In the genomic region with DNA sequence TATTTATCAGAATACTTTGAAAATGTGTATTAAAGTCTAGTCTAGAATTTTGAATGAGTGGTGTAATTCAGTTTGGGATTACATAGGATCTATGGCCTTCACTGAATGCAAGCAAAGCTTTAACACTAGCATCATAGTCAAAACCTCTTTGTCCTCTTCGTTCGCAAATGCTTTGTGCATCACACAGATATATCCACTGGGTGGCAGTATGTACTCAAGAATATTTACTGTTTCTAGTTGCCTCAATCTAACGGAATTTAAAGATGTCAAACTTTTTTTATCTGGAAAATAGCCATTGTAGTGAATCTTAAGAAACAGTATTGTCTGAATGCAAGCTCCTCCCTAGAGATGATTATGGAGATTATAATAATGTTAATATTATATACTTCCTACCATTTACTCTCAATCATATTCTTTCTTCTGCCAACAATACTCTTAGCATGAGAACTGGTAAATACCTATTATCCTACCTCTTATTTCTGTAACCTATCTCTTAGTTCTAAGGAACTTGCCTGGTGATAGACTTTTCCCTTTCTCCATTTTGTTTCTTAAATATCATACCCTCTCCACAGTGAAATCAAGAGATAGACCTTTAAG, we compare ENCODE assay signal across 8 cellular contexts. TPM values are rescaled to one million over a fixed set of nuclear protein-coding genes. Genes with fewer than 3 reads are reported as not detected.
DNase-seq lines count a peak whose midpoint lies in the region; ATAC-seq, FAIRE-seq and TF ChIP-seq lines count a peak whose summit lies in the region.

No MANE protein-coding gene starts in this region.

- no peak overlapping the region for H4K8ac ChIP-seq in neuronal stem cell (ENCODE audit: low read depth, low read length)

- no peaks in the 10 kb centered on the region for H3K36me3 Mint-ChIP-seq in CD4-positive, alpha-beta memory T cell

- FAIRE-seq in GM19239 (lab: Jason Lieb, UNC), result peak; percentile 90

- H3K4me3 Mint-ChIP-seq in CD4-positive, alpha-beta memory T cell, result no peak overlapping the region

- no peak overlapping the region for H4K91ac ChIP-seq in neuronal stem cell (ENCODE audit: low read depth, low read length, poor library complexity)

- no peaks in the 10 kb centered on the region for H3K27me3 ChIP-seq in CD4-positive, alpha-beta memory T cell (ENCODE audit: insufficient read depth, low read length)
- H3K27me3 ChIP-seq in neuronal stem cell (ENCODE audit: control insufficient read depth in 3 of 3, insufficient read depth in 3 of 3, low read depth in 1 of 3, low read length in 3 of 3), result no peaks in the 10 kb centered on the region

- peaks cover 5 to 15% of the 10 kb centered on the region in 2 donors for H3K27me3 Mint-ChIP-seq in CD4-positive, alpha-beta memory T cell

- H2AFZ ChIP-seq in neuronal stem cell (ENCODE audit: low read length), result no peak overlapping the region

- H3K18ac ChIP-seq in neuronal stem cell (ENCODE audit: low read length), result no peak overlapping the region

- no peak overlapping the region for H2AK5ac ChIP-seq in neuronal stem cell (ENCODE audit: low read depth, low read length)

- H3K27ac ChIP-seq in CD4-positive, alpha-beta memory T cell (ENCODE audit: low read depth, low read length), result no peak overlapping the region
- no peak overlapping the region for H3K27ac ChIP-seq in neuronal stem cell (replicated peaks; ENCODE audit: low read length)

- H3K4me1 Mint-ChIP-seq in CD4-positive, alpha-beta memory T cell, result peaks cover 0 to 2% (median 0%) of the 10 kb centered on the region in 4 donors

- no peak overlapping the region for H3K9ac ChIP-seq in neuronal stem cell (ENCODE audit: low read depth, low read length, poor library complexity)

- peak; percentile 51 for TF ChIP-seq CTCF in foreskin fibroblast (IDR thresholded peaks at IDR 0.05; ENCODE audit: low read depth, low read length)

- H3K4me1 ChIP-seq in CD4-positive, alpha-beta memory T cell (ENCODE audit: insufficient read depth, low read length), result no peaks in the 10 kb centered on the region
- H3K4me1 ChIP-seq in neuronal stem cell (ENCODE audit: control insufficient read depth in 2 of 2, insufficient read depth in 1 of 2, low read depth in 1 of 2, low read length in 2 of 2), result no peaks in the 10 kb centered on the region

- H3K27ac Mint-ChIP-seq in CD4-positive, alpha-beta memory T cell, result no peak overlapping the region

- H3K79me1 ChIP-seq in neuronal stem cell (ENCODE audit: low read depth, low read length), result no peaks in the 10 kb centered on the region

- no peak for ATAC-seq in GM21390 (IDR thresholded peaks at IDR 0.05; ENCODE audit: unreplicated experiment)

- POLR2A ChIA-PET in CD4-positive, alpha-beta memory T cell (lab: Charles Lee; ENCODE audit: partially characterized antibody), result no interaction called here

- H2BK15ac ChIP-seq in neuronal stem cell (ENCODE audit: low read length), result no peak overlapping the region

- CTCF ChIA-PET in CD4-positive, alpha-beta memory T cell (lab: Charles Lee; ENCODE audit: partially characterized antibody), result interaction anchor here (0.8 to 3.3 kb wide), 14 partner anchors 10 to 911 kb away, joined by 3 to 34 read pairs (median 4); no protein-coding TSS in a partner anchor

- H2BK5ac ChIP-seq in neuronal stem cell (ENCODE audit: low read length), result no peak overlapping the region

- H2BK12ac ChIP-seq in neuronal stem cell (ENCODE audit: low read length), result no peak overlapping the region

- intact Hi-C loops in CD4-positive, alpha-beta memory T cell (cut with micrococcal nuclease), result loop anchor here (1.0 to 10.0 kb wide), 8 partner anchors 139 to 1405 kb away; no protein-coding TSS in a partner anchor

- no peaks in the 10 kb centered on the region for H3K9me3 Mint-ChIP-seq in CD4-positive, alpha-beta memory T cell

- peak; percentile 44 to 58 (median 54) for DNase-seq in CD4-positive, alpha-beta memory T cell
- peak; percentile 23 for DNase-seq in GM19239 (ENCODE audit: insufficient read length, low spot score)
- peak; percentile 49 for DNase-seq in NCI-H2171 treated with DMSO at 0.1 percent for 48 hours (lab: John Stamatoyannopoulos, UW)
- peak; percentile 13 for DNase-seq in activated CD4-positive, alpha-beta T cell treated with anti-CD3 and anti-CD28 coated beads for 48 hours
- DNase-seq in foreskin fibroblast, result peak; percentile 41 to 82
- peak; percentile 54 for DNase-seq in neuronal stem cell (ENCODE audit: low spot score)
- DNase-seq in activated CD4-positive, CD25-positive, alpha-beta regulatory T cell treated with anti-CD3 and anti-CD28 coated beads, Interleukin-2, amount 50 U/mL, for 72 hours, result no peak

- no peak overlapping the region for H3K4me3 ChIP-seq in CD4-positive, alpha-beta memory T cell (ENCODE audit: low read length in 2 of 2)
- H3K4me3 ChIP-seq in foreskin fibroblast (ENCODE audit: low read depth in 1 of 2, low read length in 2 of 2), result no peak overlapping the region
- H3K4me3 ChIP-seq in neuronal stem cell (ENCODE audit: low read length in 2 of 2), result no peak overlapping the region

- no peaks in the 10 kb centered on the region for H3K9me3 ChIP-seq in CD4-positive, alpha-beta memory T cell (ENCODE audit: control insufficient read depth in 1 of 2, low read length in 2 of 2)
- no peaks in the 10 kb centered on the region for H3K9me3 ChIP-seq in neuronal stem cell (replicated peaks in 1 of 2; ENCODE audit: control insufficient read depth in 2 of 2, insufficient read depth in 1 of 2, low read depth in 1 of 2, low read length in 2 of 2)

- H3K4ac ChIP-seq in neuronal stem cell (ENCODE audit: low read length), result no peak overlapping the region

- no peak overlapping the region for H3K4me2 ChIP-seq in neuronal stem cell (ENCODE audit: insufficient read depth, low read length, poor library complexity, severe bottlenecking)

- no peaks in the 10 kb centered on the region for H3K36me3 ChIP-seq in CD4-positive, alpha-beta memory T cell (ENCODE audit: insufficient read depth, low read length)
- no peaks in the 10 kb centered on the region for H3K36me3 ChIP-seq in neuronal stem cell (replicated peaks in 1 of 2; ENCODE audit: control insufficient read depth in 2 of 2, insufficient read depth in 2 of 2, low read length in 2 of 2)

- no peak overlapping the region for H3K23ac ChIP-seq in neuronal stem cell (ENCODE audit: low read depth, low read length, poor library complexity)

- H2BK120ac ChIP-seq in neuronal stem cell (ENCODE audit: low read depth, low read length), result no peak overlapping the region

- WGBS in neuronal stem cell (ENCODE audit: extremely low coverage in 2 of 2, insufficient read length in 2 of 2, insufficient replicate concordance in 1 of 2), 2 donors, result no CpG with 5 or more reads among the region's 3 CpGs

- H3K14ac ChIP-seq in neuronal stem cell (ENCODE audit: low read length), result no peak overlapping the region

RNA-seq across cellular contexts. Expression of gene LACC1, which starts 25.8 kb away (rescaled TPM):
- total RNA-seq in CD4-positive, alpha-beta memory T cell, result 1 to 10 TPM; 4.6 to 5.0 TPM
- under 1 TPM; 0.21 to 0.55 TPM for polyA plus RNA-seq in CD4-positive, alpha-beta memory T cell
- 0.20 TPM for polyA plus RNA-seq in neuronal stem cell (2013, experiment 1 of 2)
- polyA plus RNA-seq in neuronal stem cell (2013, experiment 2 of 2), result 0.18 TPM

RNA-seq across cellular contexts. Expression of gene CCDC122, which starts 26.0 kb away (rescaled TPM):
- total RNA-seq in CD4-positive, alpha-beta memory T cell, result 1 to 10 TPM; 4.0 to 4.7 TPM
- 1 to 10 TPM; 1.7 to 3.4 TPM for polyA plus RNA-seq in CD4-positive, alpha-beta memory T cell
- polyA plus RNA-seq in neuronal stem cell (2013, experiment 1 of 2), result 10.3 TPM
- 11.6 TPM for polyA plus RNA-seq in neuronal stem cell (2013, experiment 2 of 2)
